In genomic region chr9:127869310-127870152, GRCh38 we compare ENCODE assay signal across 1 cellular context.
A peak's percentile ranks its signal among the peaks of the same experiment; 100 is the strongest.
TF ChIP-seq lines count a peak whose summit lies in the region.

No MANE protein-coding gene starts in this region.

TF ChIP-seq in IMR-90, 13 proteins besides CTCF, POLR2A, EP300 and RAD21:
- TF ChIP-seq ELK1 (IDR thresholded peaks at IDR 0.05; ENCODE audit: borderline replicate concordance, low read depth, low read length) (no peak), RCOR1 (IDR thresholded peaks at IDR 0.05; ENCODE audit: insufficient replicate concordance, low read length) (no peak), FOS (IDR thresholded peaks at IDR 0.05; ENCODE audit: low read depth, low read length) (no peak), CHD1 (IDR thresholded peaks at IDR 0.05; ENCODE audit: low read depth, low read length) (no peak), SMC3 (IDR thresholded peaks at IDR 0.05; ENCODE audit: low read depth, low read length) (peak; percentile 97), NFE2L2 (IDR thresholded peaks at IDR 0.05; ENCODE audit: low read depth, low read length) (no peak), MXI1 (IDR thresholded peaks at IDR 0.05; ENCODE audit: borderline replicate concordance, low read depth, low read length) (no peak), RFX5 (IDR thresholded peaks at IDR 0.05; ENCODE audit: low read depth, low read length) (no peak), MAZ (IDR thresholded peaks at IDR 0.05; ENCODE audit: borderline replicate concordance, low read depth, low read length) (peak; percentile 58; the same call in 1 of the 2 replicates), BHLHE40 (IDR thresholded peaks at IDR 0.05; ENCODE audit: low read depth, low read length) (0 out of 2 replicates have a peak, but pooled peaks have one; percentile 3), CEBPB (IDR thresholded peaks at IDR 0.05; ENCODE audit: low read depth, low read length) (no peak), MAFK (IDR thresholded peaks at IDR 0.05; ENCODE audit: low read depth, low read length) (no peak)
- TF ChIP-seq, protein P1, sequence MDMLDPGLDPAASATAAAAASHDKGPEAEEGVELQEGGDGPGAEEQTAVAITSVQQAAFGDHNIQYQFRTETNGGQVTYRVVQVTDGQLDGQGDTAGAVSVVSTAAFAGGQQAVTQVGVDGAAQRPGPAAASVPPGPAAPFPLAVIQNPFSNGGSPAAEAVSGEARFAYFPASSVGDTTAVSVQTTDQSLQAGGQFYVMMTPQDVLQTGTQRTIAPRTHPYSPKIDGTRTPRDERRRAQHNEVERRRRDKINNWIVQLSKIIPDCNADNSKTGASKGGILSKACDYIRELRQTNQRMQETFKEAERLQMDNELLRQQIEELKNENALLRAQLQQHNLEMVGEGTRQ (IDR thresholded peaks at IDR 0.05; ENCODE audit: low read depth, low read length): no peak
